28 cellular contexts compared by ENCODE assay signal in genomic region chr4:155569960-155570515, GRCh38.
DNase-seq lines count a peak whose midpoint lies in the region; ATAC-seq, FAIRE-seq and TF ChIP-seq lines count a peak whose summit lies in the region.
"Had no signal": no experiment of that assay in that cellular context is flagged by ENCODE, and none has a peak within 500 bp of the region (broad histone marks: within the 10 kb centered on the region; RNA-seq: fewer than 3 reads in every experiment).

No MANE protein-coding gene starts in this region.

- no peak overlapping the region for H3K9ac ChIP-seq in astrocyte (ENCODE audit: low read length)

- H3K9me3 Mint-ChIP-seq in astrocyte (ENCODE audit: unreplicated experiment): peaks cover 7% of the 10 kb centered on the region
- H3K9me3 Mint-ChIP-seq: activated CD4-positive, alpha-beta T cell treated with anti-CD3 and anti-CD28 coated beads, Interleukin-2, amount 10 ng/mL, durations not matched to agents 7 days and 5 days had no signal

- H3K9me3 ChIP-seq in astrocyte (ENCODE audit: insufficient read depth, low read depth, low read length): no peaks in the 10 kb centered on the region
- H3K9me3 ChIP-seq: A549, neutrophil, upper lobe of left lung had no signal

- no peaks in the 10 kb centered on the region for H3K27me3 Mint-ChIP-seq in astrocyte (ENCODE audit: low read depth, unreplicated experiment)
- H3K27me3 Mint-ChIP-seq: activated CD4-positive, alpha-beta T cell treated with anti-CD3 and anti-CD28 coated beads, Interleukin-2, amount 10 ng/mL, durations not matched to agents 7 days and 5 days; activated CD8-positive, alpha-beta memory T cell treated with anti-CD3 and anti-CD28 coated beads, Interleukin-2, amount 10 ng/mL, durations not matched to agents 7 days and 5 days; dendritic cell treated with granulocyte-macrophage colony-stimulating factor and Interleukin-4, amounts not matched to agents 40 ng/mL and 50 ng/mL, for 4 days had no signal

- no peak for ATAC-seq in HG03025 (IDR thresholded peaks at IDR 0.05; ENCODE audit: low FRiP score, unreplicated experiment)
- ATAC-seq: A549; activated CD8-positive, alpha-beta memory T cell treated with anti-CD3 and anti-CD28 coated beads, Interleukin-2, amount 10 ng/mL, durations not matched to agents 7 days and 5 days; activated T-cell treated with anti-CD3 and anti-CD28 coated beads, Interleukin-2, amount 50 U/mL, for 72 hours; foreskin keratinocyte; left lobe of liver had no signal

- DNase-seq in AG09319 (ENCODE audit: extremely low read depth, low read depth) (peak; percentile 42), HT1080 (ENCODE audit: low read depth) (peak; percentile 53), astrocyte (ENCODE audit: low read depth) (peak; percentile 73), iris pigment epithelial cell (ENCODE audit: low read depth) (peak; percentile 48), MV-4-11 (lab: John Stamatoyannopoulos, UW) (no peak), NOMO-1 treated with dmso at 0.1 percent for 144 hours (lab: John Stamatoyannopoulos, UW; ENCODE audit: unreplicated experiment) (no peak), hippocampal formation (lab: John Stamatoyannopoulos, UW) (no peak)
- DNase-seq: activated CD4-positive, alpha-beta T cell treated with anti-CD3 and anti-CD28 coated beads, Interleukin-2, amount 10 ng/mL, durations not matched to agents 7 days and 5 days; activated CD8-positive, alpha-beta memory T cell treated with anti-CD3 and anti-CD28 coated beads, Interleukin-2, amount 10 ng/mL, durations not matched to agents 7 days and 5 days; activated naive CD4-positive, alpha-beta T cell treated with Interleukin-2 at 50 U/mL for 16 hours; activated T-cell treated with anti-CD3 and anti-CD28 coated beads, Interleukin-2, amount 50 U/mL, for 72 hours; central memory CD4-positive, alpha-beta T cell; foreskin keratinocyte; GOT3; Kasumi-1; mesendoderm; NCI-H1092; NCI-H1930; NCI-H2227 treated with DMSO at 0.1 percent for 48 hours; NCI-H748 treated with DMSO at 0.1 percent for 48 hours; stimulated activated CD8-positive, alpha-beta memory T cell treated with anti-CD3 and anti-CD28 coated beads, Interleukin-4, amount 100 ng/mL, for 48 hours; upper lobe of left lung had no signal

- H3K36me3 Mint-ChIP-seq in astrocyte (ENCODE audit: low read depth, unreplicated experiment): no peaks in the 10 kb centered on the region
- H3K36me3 Mint-ChIP-seq: activated CD8-positive, alpha-beta memory T cell treated with anti-CD3 and anti-CD28 coated beads, Interleukin-2, amount 10 ng/mL, durations not matched to agents 7 days and 5 days had no signal

- no peak overlapping the region for H3K27ac ChIP-seq in astrocyte (ENCODE audit: low read depth, low read length)
- H3K27ac ChIP-seq: A549, foreskin keratinocyte, neutrophil, upper lobe of left lung had no signal

- peak; percentile 32 for FAIRE-seq in astrocyte (lab: Jason Lieb, UNC)
- FAIRE-seq: A549, GM18507 had no signal

- no peaks in the 10 kb centered on the region for H3K36me3 ChIP-seq in astrocyte (ENCODE audit: insufficient read depth, low read length)
- H3K36me3 ChIP-seq: neutrophil, upper lobe of left lung had no signal

- H4K20me1 ChIP-seq in astrocyte (ENCODE audit: insufficient read depth, low read length): no peaks in the 10 kb centered on the region

- no peaks in the 10 kb centered on the region for H3K27me3 ChIP-seq in astrocyte (ENCODE audit: insufficient read depth, low read length)
- H3K27me3 ChIP-seq: foreskin keratinocyte, neutrophil, upper lobe of left lung had no signal

- TF ChIP-seq CTCF in AG09319 (IDR thresholded peaks at IDR 0.05; ENCODE audit: low read depth, low read length) (no peak), astrocyte (IDR thresholded peaks at IDR 0.05; ENCODE audit: insufficient read depth, low read depth, low read length) (no peak)

- no peaks in the 10 kb centered on the region for H3K4me1 ChIP-seq in astrocyte (ENCODE audit: insufficient read depth, low read length)
- H3K4me1 ChIP-seq: A549, foreskin keratinocyte had no signal

- H3K79me2 ChIP-seq in astrocyte (ENCODE audit: insufficient read depth, low read length): no peaks in the 10 kb centered on the region

- H3K4me3 ChIP-seq in astrocyte (ENCODE audit: insufficient read depth, low read depth, low read length): no peak overlapping the region
- H3K4me3 ChIP-seq: A549, upper lobe of left lung had no signal

- H3K4me3 Mint-ChIP-seq in astrocyte (ENCODE audit: unreplicated experiment): no peak overlapping the region
- H3K4me3 Mint-ChIP-seq: activated CD4-positive, alpha-beta T cell treated with anti-CD3 and anti-CD28 coated beads, Interleukin-2, amount 10 ng/mL, durations not matched to agents 7 days and 5 days; activated CD8-positive, alpha-beta memory T cell treated with anti-CD3 and anti-CD28 coated beads, Interleukin-2, amount 10 ng/mL, durations not matched to agents 7 days and 5 days; activated T-cell treated with anti-CD3 and anti-CD28 coated beads, Interleukin-2, amount 50 U/mL, for 72 hours; dendritic cell treated with granulocyte-macrophage colony-stimulating factor and Interleukin-4, amounts not matched to agents 40 ng/mL and 50 ng/mL, for 4 days had no signal

- H3K4me2 ChIP-seq in astrocyte (ENCODE audit: low read length): no peak overlapping the region
- H3K4me2 ChIP-seq: A549 had no signal

- H3K27ac Mint-ChIP-seq in astrocyte (ENCODE audit: unreplicated experiment): no peak overlapping the region
- H3K27ac Mint-ChIP-seq: activated CD4-positive, alpha-beta T cell treated with anti-CD3 and anti-CD28 coated beads, Interleukin-2, amount 10 ng/mL, durations not matched to agents 7 days and 5 days; activated CD8-positive, alpha-beta memory T cell treated with anti-CD3 and anti-CD28 coated beads, Interleukin-2, amount 10 ng/mL, durations not matched to agents 7 days and 5 days; activated T-cell treated with anti-CD3 and anti-CD28 coated beads, Interleukin-2, amount 50 U/mL, for 72 hours; dendritic cell treated with granulocyte-macrophage colony-stimulating factor and Interleukin-4, amounts not matched to agents 40 ng/mL and 50 ng/mL, for 4 days had no signal

- peaks cover 5% of the 10 kb centered on the region for H3K4me1 Mint-ChIP-seq in astrocyte (ENCODE audit: low read depth, unreplicated experiment)
- H3K4me1 Mint-ChIP-seq: activated CD4-positive, alpha-beta T cell treated with anti-CD3 and anti-CD28 coated beads, Interleukin-2, amount 10 ng/mL, durations not matched to agents 7 days and 5 days; activated CD8-positive, alpha-beta memory T cell treated with anti-CD3 and anti-CD28 coated beads, Interleukin-2, amount 10 ng/mL, durations not matched to agents 7 days and 5 days had no signal

- no peak overlapping the region for H2AFZ ChIP-seq in astrocyte (ENCODE audit: low read depth, low read length)

Comparison
In these comparisons a context has a peak if more than half of its experiments do, and no peak if none do; other contexts are left out.
1. DNase-seq: peak in AG09319 (single experiment), HT1080 (single experiment), astrocyte (single experiment) and iris pigment epithelial cell (single experiment); none in MV-4-11 (single experiment), NOMO-1 treated with dmso at 0.1 percent for 144 hours (single experiment) and hippocampal formation (0 of 2).